18 cellular contexts compared by ENCODE assay signal in genomic region chr4:2714918-2715317, GRCh38. TPM values are rescaled to one million over a fixed set of nuclear protein-coding genes. Genes with fewer than 3 reads are reported as not detected.
A peak's percentile ranks its signal among the peaks of the same experiment; 100 is the strongest.
DNase-seq lines count a peak whose midpoint lies in the region; ATAC-seq and TF ChIP-seq lines count a peak whose summit lies in the region.
"Had no signal": no experiment of that assay in that cellular context is flagged by ENCODE, and none has a peak within 500 bp of the region (broad histone marks: within the 10 kb centered on the region; RNA-seq: fewer than 3 reads in every experiment).

No MANE protein-coding gene starts in this region.

- TF ChIP-seq CTCF in choroid plexus epithelial cell (conservative IDR thresholded peaks at IDR 0.05; ENCODE audit: low read depth, low read length) = no peak

- CTCF ChIA-PET in activated CD8-positive, alpha-beta memory T cell treated with anti-CD3 and anti-CD28 coated beads, Interleukin-2, amount 10 ng/mL, durations not matched to agents 7 days and 5 days (lab: Charles Lee) = interaction anchor here (0.6 kb wide), 1 partner anchor 511 kb away, joined by 3 read pairs; no protein-coding TSS in a partner anchor

- H3K27ac ChIP-seq in mesenchymal stem cell (ENCODE audit: low read length, poor library complexity, severe bottlenecking) = no peak overlapping the region
- H3K27ac ChIP-seq: SJSA1 had no signal

- intact Hi-C loops in left ventricle myocardium superior (cut with micrococcal nuclease) (no loop called here), cardiac septum (cut with DNase I) (no loop called here)

- H3K4me2 ChIP-seq in mesenchymal stem cell (ENCODE audit: low read length, poor library complexity, severe bottlenecking) = no peak overlapping the region

- no peak overlapping the region for H4K8ac ChIP-seq in mesenchymal stem cell (ENCODE audit: low read length)

- H3K23ac ChIP-seq in mesenchymal stem cell (ENCODE audit: low read length in 2 of 2) = no peak overlapping the region

- no peak overlapping the region for H3K4me3 ChIP-seq in choroid plexus epithelial cell (ENCODE audit: low read depth, low read length)
- H3K4me3 ChIP-seq in mesenchymal stem cell (ENCODE audit: insufficient read depth in 1 of 2, low read depth in 1 of 2, low read length in 2 of 2) = no peak overlapping the region
- H3K4me3 ChIP-seq: SJSA1 had no signal

- no peak overlapping the region for H2BK5ac ChIP-seq in mesenchymal stem cell (ENCODE audit: low read depth, low read length, poor library complexity, severe bottlenecking)

- H3K9me3 ChIP-seq in mesenchymal stem cell (ENCODE audit: control insufficient read depth, low read length) = no peaks in the 10 kb centered on the region
- H3K9me3 ChIP-seq: SJSA1 had no signal

- no peak overlapping the region for H3K14ac ChIP-seq in mesenchymal stem cell (ENCODE audit: low read length in 2 of 2)

- H3K36me3 ChIP-seq in mesenchymal stem cell (ENCODE audit: control insufficient read depth in 1 of 2, insufficient read depth in 2 of 2, low read depth in 1 of 2, low read length in 2 of 2) = peaks cover 47 to 49% of the 10 kb centered on the region in 2 experiments

- no peak overlapping the region for H3K27ac Mint-ChIP-seq in stimulated activated memory B cell treated with anti-CD40 and anti-IgM and Interleukin-4, amounts not matched to agents 10 μg/mL and 1 μg/mL and 100 μg/mL, for 72 hours
- H3K27ac Mint-ChIP-seq in activated CD8-positive, alpha-beta memory T cell treated with anti-CD3 and anti-CD28 coated beads, Interleukin-2, amount 10 ng/mL, durations not matched to agents 7 days and 5 days = no peak overlapping the region
- H3K27ac Mint-ChIP-seq: endodermal cell had no signal

- no peaks in the 10 kb centered on the region for H3K27me3 ChIP-seq in mesenchymal stem cell (ENCODE audit: control insufficient read depth in 1 of 2, insufficient read depth in 1 of 2, low read length in 2 of 2)
- H3K27me3 ChIP-seq: SJSA1 had no signal

- no peak overlapping the region for H2AFZ ChIP-seq in mesenchymal stem cell (ENCODE audit: low read depth, low read length)

- H3K36me3 Mint-ChIP-seq in stimulated activated memory B cell treated with anti-CD40 and anti-IgM and Interleukin-4, amounts not matched to agents 10 μg/mL and 1 μg/mL and 100 μg/mL, for 72 hours = peaks cover 39% of the 10 kb centered on the region
- H3K36me3 Mint-ChIP-seq in activated CD8-positive, alpha-beta memory T cell treated with anti-CD3 and anti-CD28 coated beads, Interleukin-2, amount 10 ng/mL, durations not matched to agents 7 days and 5 days = peaks cover 29% of the 10 kb centered on the region

- peak; percentile 14 for ATAC-seq in left ventricle myocardium superior
- no peak for ATAC-seq in stimulated activated memory B cell treated with anti-CD40 and anti-IgM and Interleukin-4, amounts not matched to agents 10 μg/mL and 1 μg/mL and 100 μg/mL, for 72 hours
- no peak for ATAC-seq in activated CD8-positive, alpha-beta memory T cell treated with anti-CD3 and anti-CD28 coated beads, Interleukin-2, amount 10 ng/mL, durations not matched to agents 7 days and 5 days
- no peak for ATAC-seq in HG02588 (IDR thresholded peaks at IDR 0.05; ENCODE audit: unreplicated experiment)

- peak overlapping the region; percentile 24 for H3K9ac ChIP-seq in mesenchymal stem cell (ENCODE audit: low read length)

- no peak overlapping the region for H4K91ac ChIP-seq in mesenchymal stem cell (ENCODE audit: low read length)

- peaks cover 6% of the 10 kb centered on the region for H3K4me1 ChIP-seq in mesenchymal stem cell (ENCODE audit: control insufficient read depth, insufficient read depth, low read depth, low read length)
- H3K4me1 ChIP-seq: SJSA1 had no signal

- no peaks in the 10 kb centered on the region for H3K9me3 Mint-ChIP-seq in stimulated activated memory B cell treated with anti-CD40 and anti-IgM and Interleukin-4, amounts not matched to agents 10 μg/mL and 1 μg/mL and 100 μg/mL, for 72 hours
- H3K9me3 Mint-ChIP-seq in activated CD8-positive, alpha-beta memory T cell treated with anti-CD3 and anti-CD28 coated beads, Interleukin-2, amount 10 ng/mL, durations not matched to agents 7 days and 5 days (ENCODE audit: low read depth) = no peaks in the 10 kb centered on the region
- H3K9me3 Mint-ChIP-seq: central memory CD8-positive, alpha-beta T cell; endodermal cell had no signal

- H3K4me1 Mint-ChIP-seq in stimulated activated memory B cell treated with anti-CD40 and anti-IgM and Interleukin-4, amounts not matched to agents 10 μg/mL and 1 μg/mL and 100 μg/mL, for 72 hours = peaks cover 24% of the 10 kb centered on the region
- peaks cover 24% of the 10 kb centered on the region for H3K4me1 Mint-ChIP-seq in activated CD8-positive, alpha-beta memory T cell treated with anti-CD3 and anti-CD28 coated beads, Interleukin-2, amount 10 ng/mL, durations not matched to agents 7 days and 5 days
- H3K4me1 Mint-ChIP-seq: endodermal cell had no signal

- no peak for DNase-seq in left ventricle myocardium superior
- no peak for DNase-seq in cardiac septum (ENCODE audit: low spot score)
- peak; percentile 48 for DNase-seq in choroid plexus epithelial cell (ENCODE audit: low read depth)
- DNase-seq in mesenchymal stem cell = no peak
- no peak for DNase-seq in amygdala (lab: John Stamatoyannopoulos, UW)
- DNase-seq in activated CD8-positive, alpha-beta memory T cell treated with anti-CD3 and anti-CD28 coated beads, Interleukin-2, amount 10 ng/mL, durations not matched to agents 7 days and 5 days = no peak
- DNase-seq: activated gamma-delta T cell treated with Interleukin-2 at 50 U/mL for 16 hours; endodermal cell; Karpas-422; kidney glomerular epithelial cell; NCI-H1417 treated with DMSO at 0.1 percent for 48 hours; NCI-H446 treated with DMSO at 0.1 percent for 48 hours; stimulated activated CD4-positive, alpha-beta T cell treated with anti-CD3 and anti-CD28 coated beads, Interleukin-1b, Interleukin-23, amount 100 ng/mL, for 48 hours; trophoblast cell had no signal

- H3K18ac ChIP-seq in mesenchymal stem cell (ENCODE audit: low read depth in 1 of 2, low read length in 2 of 2) = no peak overlapping the region

- H3K27me3 Mint-ChIP-seq in stimulated activated memory B cell treated with anti-CD40 and anti-IgM and Interleukin-4, amounts not matched to agents 10 μg/mL and 1 μg/mL and 100 μg/mL, for 72 hours = no peaks in the 10 kb centered on the region
- no peaks in the 10 kb centered on the region for H3K27me3 Mint-ChIP-seq in activated CD8-positive, alpha-beta memory T cell treated with anti-CD3 and anti-CD28 coated beads, Interleukin-2, amount 10 ng/mL, durations not matched to agents 7 days and 5 days
- H3K27me3 Mint-ChIP-seq: central memory CD8-positive, alpha-beta T cell had no signal

- H2BK12ac ChIP-seq in mesenchymal stem cell (ENCODE audit: low read length in 2 of 2) = no peak overlapping the region

- H3K79me1 ChIP-seq in mesenchymal stem cell (replicated peaks; ENCODE audit: low read length, poor library complexity, severe bottlenecking) = peaks cover 19% of the 10 kb centered on the region

- H3K4ac ChIP-seq in mesenchymal stem cell (ENCODE audit: low read depth in 1 of 2, low read length in 2 of 2) = no peak overlapping the region

- no peak overlapping the region for H2BK120ac ChIP-seq in mesenchymal stem cell (ENCODE audit: low read depth, low read length)

- no peak overlapping the region for H3K4me3 Mint-ChIP-seq in stimulated activated memory B cell treated with anti-CD40 and anti-IgM and Interleukin-4, amounts not matched to agents 10 μg/mL and 1 μg/mL and 100 μg/mL, for 72 hours
- no peak overlapping the region for H3K4me3 Mint-ChIP-seq in activated CD8-positive, alpha-beta memory T cell treated with anti-CD3 and anti-CD28 coated beads, Interleukin-2, amount 10 ng/mL, durations not matched to agents 7 days and 5 days
- H3K4me3 Mint-ChIP-seq: central memory CD8-positive, alpha-beta T cell; endodermal cell had no signal

- H2AK5ac ChIP-seq in mesenchymal stem cell (ENCODE audit: low read length, severe bottlenecking) = no peak overlapping the region

- WGBS in mesenchymal stem cell = 100% methylated on average over 4 of the region's 4 CpGs

- no peak overlapping the region for H2BK15ac ChIP-seq in mesenchymal stem cell (ENCODE audit: low read depth, poor library complexity, severe bottlenecking)

RNA-seq across cellular contexts. Expression of gene TNIP2, which starts 41.2 kb away (rescaled TPM):
- total RNA-seq in left ventricle myocardium superior = 24.0 TPM
- total RNA-seq in cardiac septum = 22.6 TPM
- 26.1 TPM for polyA plus RNA-seq in mesenchymal stem cell (2013, experiment 1 of 2)
- 25.8 TPM for polyA plus RNA-seq in mesenchymal stem cell (2013, experiment 2 of 2)
- total RNA-seq in activated CD8-positive, alpha-beta memory T cell treated with anti-CD3 and anti-CD28 coated beads, Interleukin-2, amount 10 ng/mL, durations not matched to agents 7 days and 5 days = 10 to 100 TPM; 51.3 to 53.5 TPM
